ENCODE assay signal across 8 cellular contexts in the genomic region with DNA sequence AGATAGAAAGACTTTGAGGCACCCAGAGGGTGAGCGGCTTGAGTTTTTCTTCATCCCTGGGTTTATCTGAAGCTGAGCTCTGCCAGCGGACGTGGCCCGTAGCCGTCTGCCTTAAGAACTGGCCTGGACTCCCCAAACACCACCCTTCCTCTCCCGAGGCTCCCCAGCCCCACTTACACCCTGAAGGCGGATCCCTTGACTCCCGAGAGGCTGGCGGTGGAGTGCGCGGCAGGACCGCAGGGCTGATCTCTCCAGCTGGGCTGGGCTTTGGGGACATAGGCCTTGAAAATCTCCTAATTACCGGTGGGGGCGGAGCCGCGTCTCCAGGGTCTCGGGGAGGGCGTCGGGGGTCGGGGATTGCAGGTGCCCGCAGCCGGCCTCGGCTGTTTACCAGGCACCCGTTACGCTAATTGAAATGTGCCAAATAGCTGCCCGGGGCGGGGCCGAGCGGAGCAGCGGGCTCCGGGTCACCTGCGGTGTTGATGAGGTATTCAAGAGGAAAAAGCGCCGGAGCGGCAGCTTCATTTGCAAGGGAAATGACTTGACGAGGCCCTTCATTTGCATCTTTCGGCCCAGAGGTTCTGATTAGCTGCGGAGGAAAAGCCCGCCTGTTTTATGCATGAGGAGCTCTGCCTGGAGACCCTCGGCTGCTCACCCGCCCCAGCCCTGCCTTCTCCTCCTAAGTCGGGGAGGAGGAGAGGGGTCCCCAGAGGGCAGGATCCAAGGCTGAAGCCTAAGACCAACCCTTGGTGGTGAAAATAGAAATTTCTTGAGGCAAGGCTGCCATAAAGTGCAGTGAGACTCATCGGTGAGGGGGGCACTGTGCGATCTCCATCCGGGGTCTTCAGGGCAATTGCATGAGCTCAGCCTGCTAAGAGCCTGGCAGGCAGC.
A peak's percentile ranks its signal among the peaks of the same experiment; 100 is the strongest.
DNase-seq lines count a peak whose midpoint lies in the region; ATAC-seq and TF ChIP-seq lines count a peak whose summit lies in the region.

No MANE protein-coding gene starts in this region.

- H3K4me1 ChIP-seq in hepatocyte (ENCODE audit: insufficient read depth), result peaks cover 10% of the 10 kb centered on the region

- peak overlapping the region; percentile 24 for H3K4me3 ChIP-seq in hepatocyte

- H3K9me2 ChIP-seq in hepatocyte (replicated peaks; ENCODE audit: insufficient read depth), result no peaks in the 10 kb centered on the region

- no peak for TF ChIP-seq POLR2A in GM18505 (IDR thresholded peaks at IDR 0.05; ENCODE audit: borderline replicate concordance, extremely low read depth, insufficient read depth, insufficient read length)

- no peak for TF ChIP-seq CTCF in hepatocyte (IDR thresholded peaks at IDR 0.05; ENCODE audit: poor library complexity)

- peak; percentile 99 to 100 for DNase-seq in NCI-H526 (lab: John Stamatoyannopoulos, UW)
- peak; percentile 56 to 67 for DNase-seq in activated T-cell treated with anti-CD3 and anti-CD28 coated beads, Interleukin-2, amount 50 U/mL, for 48 hours
- peak; percentile 53 for DNase-seq in hepatocyte (ENCODE audit: low spot score)
- peak; percentile 16 to 25 for DNase-seq in stimulated activated CD4-positive, alpha-beta T cell treated with anti-CD3 and anti-CD28 coated beads, Interleukin-15, amount 100 ng/mL, for 1 hour (ENCODE audit: low read depth in 1 of 2, low spot score in 1 of 2)
- no peak for DNase-seq in LoVo (ENCODE audit: low spot score)

- H4K20me1 ChIP-seq in hepatocyte (ENCODE audit: insufficient read depth, poor library complexity, severe bottlenecking), result no peaks in the 10 kb centered on the region

- peak overlapping the region; percentile 53 for H2AFZ ChIP-seq in hepatocyte

- H3K79me2 ChIP-seq in hepatocyte, result no peaks in the 10 kb centered on the region

- peaks cover 48% of the 10 kb centered on the region for H3K27me3 ChIP-seq in hepatocyte

- peak overlapping the region; percentile 91 for H3K4me2 ChIP-seq in hepatocyte

- no peaks in the 10 kb centered on the region for H3K36me3 ChIP-seq in hepatocyte (replicated peaks; ENCODE audit: insufficient read depth, low read depth)

- ATAC-seq in GM18907 (IDR thresholded peaks at IDR 0.05; ENCODE audit: unreplicated experiment) (peak; percentile 65), GM18505 (IDR thresholded peaks at IDR 0.05; ENCODE audit: unreplicated experiment) (no peak), GM19463 (IDR thresholded peaks at IDR 0.05; ENCODE audit: unreplicated experiment) (no peak)

- H3K27ac ChIP-seq in hepatocyte, result no peak overlapping the region

- H3K9me3 ChIP-seq in hepatocyte (ENCODE audit: low read depth), result no peaks in the 10 kb centered on the region

- 5% methylated on average over 38 of the region's 45 CpGs for WGBS in hepatocyte (ENCODE audit: low lambda C conversion rate, missing lambda C conversion rate)
